Comparison of ENCODE assay signal across 18 cellular contexts in genomic region chr3:152742368-152743347, GRCh38.
DNase-seq lines count a peak whose midpoint lies in the region; ATAC-seq and TF ChIP-seq lines count a peak whose summit lies in the region.
"Had no signal": no experiment of that assay in that cellular context is flagged by ENCODE, and none has a peak within 500 bp of the region (broad histone marks: within the 10 kb centered on the region; RNA-seq: fewer than 3 reads in every experiment).

No MANE protein-coding gene starts in this region.

- H3K4me3 ChIP-seq in GM12864 (ENCODE audit: low read depth, low read length): no peak overlapping the region
- H3K4me3 ChIP-seq: ascending aorta, spleen, transverse colon had no signal

- H3K4me1 Mint-ChIP-seq in Calu3 (ENCODE audit: low read depth, unreplicated experiment): peaks cover 1% of the 10 kb centered on the region

- H3K4me3 Mint-ChIP-seq in Calu3 (ENCODE audit: low read depth, unreplicated experiment): no peak overlapping the region
- H3K4me3 Mint-ChIP-seq: immature natural killer cell; T-helper 1 cell treated with Interleukin-12 subunit alpha and Interleukin-12 subunit beta and Interleukin-4 antibody, amounts not matched to agents 30 μg/mL and 1 μg/mL, for 36 hours had no signal

- ATAC-seq in GM19395 (IDR thresholded peaks at IDR 0.05; ENCODE audit: unreplicated experiment): peak; percentile 59
- ATAC-seq in HG02678 (IDR thresholded peaks at IDR 0.05; ENCODE audit: unreplicated experiment): peak; percentile 55
- peak; percentile 45 for ATAC-seq in HG03565 (IDR thresholded peaks at IDR 0.05; ENCODE audit: unreplicated experiment)

- no TSS peak for BruUV-seq in Calu3 (replicated peaks; lab: Mats Ljungman, UMichigan)

- TF ChIP-seq CTCF in GM12864 (IDR thresholded peaks at IDR 0.05; ENCODE audit: low read depth, low read length, missing control alignments) (no peak), Calu3 (IDR thresholded peaks at IDR 0.05; ENCODE audit: unreplicated experiment) (no peak)

- intact Hi-C loops in Calu3 (cut with micrococcal nuclease; ENCODE audit: unreplicated experiment): no loop called here

- no peak overlapping the region for H3K27ac Mint-ChIP-seq in Calu3 (ENCODE audit: unreplicated experiment)
- H3K27ac Mint-ChIP-seq: immature natural killer cell; T-helper 1 cell treated with Interleukin-12 subunit alpha and Interleukin-12 subunit beta and Interleukin-4 antibody, amounts not matched to agents 30 μg/mL and 1 μg/mL, for 36 hours had no signal

- DNase-seq in GM12864 (ENCODE audit: low read depth) (peak; percentile 18), hippocampal formation (lab: John Stamatoyannopoulos, UW) (no peak), NCI-H2196 treated with DMSO at 0.1 percent for 48 hours (lab: John Stamatoyannopoulos, UW; ENCODE audit: unreplicated experiment) (no peak), Calu3 (no peak)
- no peak for DNase-seq in activated CD4-positive, alpha-beta T cell treated with anti-CD3 and anti-CD28 coated beads, Interleukin-2, amount 50 U/mL, for 1 hour
- DNase-seq: activated CD4-positive, alpha-beta T cell treated with anti-CD3 and anti-CD28 coated beads for 48 hours; COR-L47; dermis blood vessel endothelial cell; immature natural killer cell; NCI-H524; occipital lobe; spleen; transverse colon had no signal

- peaks cover 4% of the 10 kb centered on the region for H3K9me3 Mint-ChIP-seq in Calu3 (ENCODE audit: low read depth, unreplicated experiment)
- H3K9me3 Mint-ChIP-seq: T-helper 1 cell treated with Interleukin-12 subunit alpha and Interleukin-12 subunit beta and Interleukin-4 antibody, amounts not matched to agents 30 μg/mL and 1 μg/mL, for 36 hours had no signal

- no peaks in the 10 kb centered on the region for H3K27me3 Mint-ChIP-seq in Calu3 (ENCODE audit: unreplicated experiment)

- CTCF ChIA-PET in Calu3 (lab: Charles Lee): interaction anchor here (0.5 kb wide), 1 partner anchor 1918 kb away, joined by 3 read pairs; no protein-coding TSS in a partner anchor

- no peaks in the 10 kb centered on the region for H3K36me3 Mint-ChIP-seq in Calu3 (ENCODE audit: insufficient read depth, unreplicated experiment)
- H3K36me3 Mint-ChIP-seq: immature natural killer cell had no signal
